ENCODE assay signal across 25 cellular contexts in the genomic region with DNA sequence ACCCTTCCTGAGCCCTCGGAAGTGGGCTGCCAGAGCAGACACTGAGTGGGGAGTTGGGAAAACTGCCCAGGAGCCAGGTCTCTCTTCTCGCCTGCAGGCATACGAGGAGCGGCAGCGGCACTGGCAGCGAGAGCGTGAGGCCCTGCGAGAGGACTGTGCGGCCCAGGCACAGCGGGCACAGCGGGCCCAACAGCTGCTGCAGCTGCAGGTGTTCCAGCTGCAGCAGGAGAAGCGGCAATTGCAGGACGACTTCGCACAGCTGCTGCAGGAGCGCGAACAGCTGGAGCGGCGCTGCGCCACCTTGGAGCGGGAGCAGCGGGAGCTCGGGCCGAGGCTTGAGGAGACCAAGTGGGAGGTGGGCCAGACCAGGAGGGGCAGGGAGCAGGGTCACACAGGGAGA.
"Had no signal": no experiment of that assay in that cellular context is flagged by ENCODE, and none has a peak within 500 bp of the region (broad histone marks: within the 10 kb centered on the region; RNA-seq: fewer than 3 reads in every experiment).

No MANE protein-coding gene starts in this region.

- H3K9me3 ChIP-seq: stomach, testis, transverse colon had no signal

- DNase-seq: activated CD4-positive, alpha-beta memory T cell treated with anti-CD3 and anti-CD28 coated beads, Interleukin-2, amount 10 ng/mL, durations not matched to agents 7 days and 5 days; activated CD4-positive, alpha-beta T cell treated with anti-CD3 and anti-CD28 coated beads for 1 hour; activated CD4-positive, alpha-beta T cell treated with anti-CD3 and anti-CD28 coated beads, Interleukin-2, amount 10 ng/mL, durations not matched to agents 7 days and 5 days; activated T-cell treated with anti-CD3 and anti-CD28 coated beads, Interleukin-2, amount 50 U/mL, for 48 hours; anterior cingulate cortex; endodermal cell; foreskin fibroblast; midbrain; naive thymus-derived CD4-positive, alpha-beta T cell; occipital lobe; small intestine; stimulated activated CD4-positive, alpha-beta T cell treated with anti-CD3 and anti-CD28 coated beads, Interleukin-4, amount 100 ng/mL, for 24 hours; stomach; T-helper 17 cell; T1000; testis; transverse colon had no signal

- H3K27ac Mint-ChIP-seq: activated CD4-positive, alpha-beta memory T cell treated with anti-CD3 and anti-CD28 coated beads, Interleukin-2, amount 10 ng/mL, durations not matched to agents 7 days and 5 days; activated naive CD4-positive, alpha-beta T cell treated with anti-CD3 and anti-CD28 coated beads, Interleukin-2, amount 50 U/mL, for 72 hours; activated T-helper 2 cell treated with anti-CD3 and anti-CD28 coated beads, Interferon-gamma antibody, Interleukin-2, Interleukin-4, amounts not matched to agents 10 μg/mL and 5 μg/mL and 100 μg/mL, durations not matched to agents 14 hours and 24 hours and 36 hours; endodermal cell; memory B cell; stimulated activated effector memory CD8-positive, alpha-beta T cell treated with anti-CD3 and anti-CD28 coated beads, Interleukin-12 subunit alpha, Interleukin-12 subunit beta, amount 100 ng/mL, for 72 hours; T-helper 17 cell had no signal

- H3K9me3 Mint-ChIP-seq: activated CD4-positive, alpha-beta memory T cell treated with anti-CD3 and anti-CD28 coated beads, Interleukin-2, amount 10 ng/mL, durations not matched to agents 7 days and 5 days; activated CD4-positive, alpha-beta T cell treated with anti-CD3 and anti-CD28 coated beads, Interleukin-2, amount 10 ng/mL, durations not matched to agents 7 days and 5 days; activated naive CD4-positive, alpha-beta T cell treated with anti-CD3 and anti-CD28 coated beads, Interleukin-2, amount 50 U/mL, for 72 hours; activated T-helper 2 cell treated with anti-CD3 and anti-CD28 coated beads, Interferon-gamma antibody, Interleukin-2, Interleukin-4, amounts not matched to agents 10 μg/mL and 5 μg/mL and 100 μg/mL, durations not matched to agents 14 hours and 24 hours and 36 hours; endodermal cell; memory B cell; naive thymus-derived CD4-positive, alpha-beta T cell; neural crest cell; stimulated activated effector memory CD8-positive, alpha-beta T cell treated with anti-CD3 and anti-CD28 coated beads, Interleukin-12 subunit alpha, Interleukin-12 subunit beta, amount 100 ng/mL, for 72 hours had no signal

- H3K27me3 ChIP-seq: stomach, testis, transverse colon had no signal

- H3K27ac ChIP-seq: testis, transverse colon had no signal

- H3K4me3 ChIP-seq: stomach, testis, transverse colon had no signal

- ATAC-seq: activated naive CD4-positive, alpha-beta T cell treated with anti-CD3 and anti-CD28 coated beads, Interleukin-2, amount 50 U/mL, for 72 hours; esophagus mucosa; naive thymus-derived CD4-positive, alpha-beta T cell; sciatic nerve; SK-N-SH treated with all-trans-retinoic acid at 6 μM for 48 hours; stimulated activated effector memory CD8-positive, alpha-beta T cell treated with anti-CD3 and anti-CD28 coated beads, Interleukin-12 subunit alpha, Interleukin-12 subunit beta, amount 100 ng/mL, for 72 hours; T-helper 17 cell had no signal

- H3K27me3 Mint-ChIP-seq: memory B cell; naive thymus-derived CD4-positive, alpha-beta T cell; T-helper 17 cell had no signal

- H3K4me3 Mint-ChIP-seq: activated CD4-positive, alpha-beta memory T cell treated with anti-CD3 and anti-CD28 coated beads, Interleukin-2, amount 10 ng/mL, durations not matched to agents 7 days and 5 days; activated CD4-positive, alpha-beta T cell treated with anti-CD3 and anti-CD28 coated beads, Interleukin-2, amount 10 ng/mL, durations not matched to agents 7 days and 5 days; endodermal cell; memory B cell; naive thymus-derived CD4-positive, alpha-beta T cell; stimulated activated effector memory CD8-positive, alpha-beta T cell treated with anti-CD3 and anti-CD28 coated beads, Interleukin-12 subunit alpha, Interleukin-12 subunit beta, amount 100 ng/mL, for 72 hours; T-helper 17 cell had no signal
